Comparison of ENCODE assay signal across 1 cellular context in the genomic region with DNA sequence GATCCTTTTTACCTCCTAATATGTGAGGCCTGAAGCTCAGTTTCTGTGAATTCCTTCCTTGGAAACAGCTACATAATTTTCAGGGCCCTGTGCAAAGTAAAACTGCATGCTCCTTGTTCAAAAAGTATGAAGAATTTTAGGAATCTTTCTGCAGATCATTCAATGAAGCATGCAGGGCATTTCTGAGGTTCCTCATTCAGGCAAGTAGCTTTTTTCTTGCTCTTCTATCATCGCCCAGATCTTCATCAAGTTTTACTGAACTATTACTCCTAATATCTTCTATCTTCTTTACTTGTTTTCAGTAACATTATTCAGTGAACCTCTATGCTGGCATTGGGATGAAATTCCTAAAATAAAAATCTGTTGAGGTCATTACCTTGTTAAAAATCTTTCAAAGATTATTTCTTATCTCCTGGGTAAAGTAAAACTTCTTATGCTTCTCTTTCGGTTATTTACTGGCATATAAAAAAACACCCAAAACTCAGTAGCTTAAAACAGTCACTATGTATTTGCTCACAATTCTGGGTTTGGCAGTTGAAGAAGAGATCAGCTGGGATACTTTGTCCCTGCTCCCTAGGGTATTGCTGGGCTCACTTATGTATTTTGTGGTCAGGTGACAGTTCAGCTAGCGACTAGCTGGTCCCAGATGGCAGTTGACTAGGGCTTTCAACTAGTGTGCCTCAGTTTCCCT.
TF ChIP-seq lines count a peak whose summit lies in the region.

No MANE protein-coding gene starts in this region.

TF ChIP-seq in HepG2, 621 proteins besides CTCF, POLR2A, EP300 and RAD21:
- TF ChIP-seq ZNF263 (CRISPR knock-in tag; IDR thresholded peaks at IDR 0.05), result no peak
- TF ChIP-seq HDAC2 (CRISPR knock-in tag; IDR thresholded peaks at IDR 0.05), result no peak
- no peak for TF ChIP-seq CCDC6 (CRISPR knock-in tag; IDR thresholded peaks at IDR 0.05)
- TF ChIP-seq STAT5B (CRISPR knock-in tag; IDR thresholded peaks at IDR 0.05), result no peak
- TF ChIP-seq ATF7-NPFF (CRISPR knock-in tag; IDR thresholded peaks at IDR 0.05; ENCODE audit: low read depth), result no peak
